ENCODE assay signal across 2 cellular contexts in genomic region chrX:151169783-151170182, GRCh38.
TF ChIP-seq lines count a peak whose summit lies in the region.

No MANE protein-coding gene starts in this region.

TF ChIP-seq in WTC11, 78 proteins besides CTCF, POLR2A, EP300 and RAD21:
- TF ChIP-seq ZMAT4 (CRISPR knock-in tag; IDR thresholded peaks at IDR 0.05): no peak
- no peak for TF ChIP-seq GABPB1 (CRISPR knock-in tag; IDR thresholded peaks at IDR 0.05)
- no peak for TF ChIP-seq ARID4B (CRISPR knock-in tag; IDR thresholded peaks at IDR 0.05; ENCODE audit: borderline replicate concordance)
- no peak for TF ChIP-seq NFYB (CRISPR knock-in tag; conservative IDR thresholded peaks at IDR 0.05; ENCODE audit: low read depth)
- no peak for TF ChIP-seq KAT7 (CRISPR knock-in tag; IDR thresholded peaks at IDR 0.05; ENCODE audit: borderline replicate concordance)
- no peak for TF ChIP-seq ATF3 (CRISPR knock-in tag; conservative IDR thresholded peaks at IDR 0.05)
- TF ChIP-seq USF2 (CRISPR knock-in tag; IDR thresholded peaks at IDR 0.05): no peak
- no peak for TF ChIP-seq SMAD3 (CRISPR knock-in tag; IDR thresholded peaks at IDR 0.05; ENCODE audit: borderline replicate concordance)
- no peak for TF ChIP-seq TP53 (CRISPR knock-in tag; IDR thresholded peaks at IDR 0.05)
TF ChIP-seq in WTC11: peak in this region for 0.

TF ChIP-seq in H1, 55 proteins besides CTCF, POLR2A, EP300 and RAD21:
- TF ChIP-seq BRCA1 (IDR thresholded peaks at IDR 0.05; ENCODE audit: low read depth, low read length) (no peak), BCL11A (IDR thresholded peaks at IDR 0.05; ENCODE audit: low read depth in 2 of 2, low read length in 2 of 2) (no peak), MAFK (IDR thresholded peaks at IDR 0.05; ENCODE audit: low read depth, low read length) (no peak), RFX5 (IDR thresholded peaks at IDR 0.05; ENCODE audit: borderline replicate concordance, low read depth, low read length) (no peak), KDM1A (IDR thresholded peaks at IDR 0.05; ENCODE audit: borderline replicate concordance, low read length) (no peak), YY1 (IDR thresholded peaks at IDR 0.05; ENCODE audit: low read depth, low read length) (no peak), JUND (IDR thresholded peaks at IDR 0.05; ENCODE audit: low read length) (no peak), TAF7 (optimal IDR thresholded peaks at IDR 0.05; ENCODE audit: borderline replicate concordance, low read depth, low read length) (no peak), USF2 (IDR thresholded peaks at IDR 0.05; ENCODE audit: low read length) (no peak), RBBP5 (IDR thresholded peaks at IDR 0.05; ENCODE audit: borderline replicate concordance, low read depth, low read length) (no peak), GTF2F1 (IDR thresholded peaks at IDR 0.05; ENCODE audit: borderline replicate concordance, low read depth, low read length) (no peak), POLR2AphosphoS5 (IDR thresholded peaks at IDR 0.05; ENCODE audit: low read depth, low read length) (no peak), SP4 (IDR thresholded peaks at IDR 0.05; ENCODE audit: low read length) (no peak), CEBPB (IDR thresholded peaks at IDR 0.05; ENCODE audit: low read depth, low read length) (no peak), TEAD4 (IDR thresholded peaks at IDR 0.05; ENCODE audit: low read depth, low read length) (no peak), CHD7 (IDR thresholded peaks at IDR 0.05; ENCODE audit: insufficient replicate concordance, low read length) (no peak)
